7 cellular contexts compared by ENCODE assay signal in the genomic region with DNA sequence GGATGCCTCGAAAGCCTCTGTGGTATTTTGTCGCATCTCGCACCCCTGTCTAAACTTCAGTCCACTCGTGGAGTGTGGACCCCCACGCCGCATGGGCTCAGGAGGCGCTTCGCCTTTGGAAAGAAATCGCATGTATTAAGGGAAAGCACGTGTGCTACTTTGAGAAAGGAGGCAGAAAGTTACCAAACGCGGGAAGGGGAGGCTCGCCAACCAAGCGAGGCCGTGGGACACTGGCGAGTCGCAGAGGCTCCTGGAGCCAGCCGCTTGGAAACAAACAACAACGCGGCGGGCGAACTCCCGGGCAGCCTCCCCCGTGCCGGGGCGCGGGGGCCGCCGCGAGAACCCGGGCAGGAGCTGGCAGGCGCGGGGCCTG. TPM values are rescaled to one million over a fixed set of nuclear protein-coding genes. Genes with fewer than 3 reads are reported as not detected.
DNase-seq lines count a peak whose midpoint lies in the region; ATAC-seq and TF ChIP-seq lines count a peak whose summit lies in the region.

No MANE protein-coding gene starts in this region.

- H3K27me3 Mint-ChIP-seq in activated B cell treated with CpG ODN at 0.5 μM for 24 hours = peaks cover 51% of the 10 kb centered on the region

- POLR2A ChIA-PET in activated B cell treated with CpG ODN at 0.5 μM for 24 hours (lab: Charles Lee) = no interaction called here

- peak in 1 of 2 experiments; percentile 12 for DNase-seq in HAP-1 (ENCODE audit: low spot score in 2 of 2)
- no peak for DNase-seq in activated B cell treated with CpG ODN at 0.5 μM for 24 hours
- DNase-seq in heart right ventricle = no peak
- no peak for DNase-seq in retinal pigment epithelial cell (ENCODE audit: low read depth)
- no peak for DNase-seq in GDM1 (lab: John Stamatoyannopoulos, UW)
- no peak for DNase-seq in central memory CD4-positive, alpha-beta T cell
- no peak for DNase-seq in stimulated activated CD4-positive, alpha-beta T cell treated with anti-CD3 and anti-CD28 coated beads, Interleukin-1b, Interleukin-23, amount 100 ng/mL, for 48 hours

- TF ChIP-seq CTCF in activated B cell treated with CpG ODN at 0.5 μM for 24 hours (IDR thresholded peaks at IDR 0.05) = no peak
- no peak for TF ChIP-seq CTCF in heart right ventricle (IDR thresholded peaks at IDR 0.05)
- TF ChIP-seq CTCF in retinal pigment epithelial cell (conservative IDR thresholded peaks at IDR 0.05; ENCODE audit: low read depth, low read length) = no peak

- CTCF ChIA-PET in activated B cell treated with CpG ODN at 0.5 μM for 24 hours (lab: Charles Lee) = no interaction called here

- no peaks in the 10 kb centered on the region for H3K36me3 ChIP-seq in HAP-1 (replicated peaks)
- H3K36me3 ChIP-seq in heart right ventricle = no peaks in the 10 kb centered on the region

- H3K4me1 Mint-ChIP-seq in activated B cell treated with CpG ODN at 0.5 μM for 24 hours = peaks cover 14% of the 10 kb centered on the region

- WGBS in heart right ventricle, 2 donors = 3% methylated on average over 33 of the region's 33 CpGs

- in situ Hi-C loops in HAP-1 (cut with MboI; ENCODE audit: low sequenced_read_pairs) = no loop called here

- no peaks in the 10 kb centered on the region for H3K9me3 ChIP-seq in HAP-1
- peaks cover 0 to 26% (median 0%) of the 10 kb centered on the region in 11 donors for H3K9me3 ChIP-seq in heart right ventricle

- no peaks in the 10 kb centered on the region for H3K36me3 Mint-ChIP-seq in activated B cell treated with CpG ODN at 0.5 μM for 24 hours (ENCODE audit: low read depth)

- ATAC-seq in activated B cell treated with CpG ODN at 0.5 μM for 24 hours (ENCODE audit: low read depth) (no peak), heart right ventricle (peak in 6 of 8 donors; percentile 44 to 59 (median 50))

- peaks cover 4% of the 10 kb centered on the region for H3K9me3 Mint-ChIP-seq in activated B cell treated with CpG ODN at 0.5 μM for 24 hours

- H3K27ac ChIP-seq in heart right ventricle = peak overlapping the region; percentile 44 to 87 (median 82)

- peaks cover 9% of the 10 kb centered on the region for H3K4me1 ChIP-seq in HAP-1
- H3K4me1 ChIP-seq in heart right ventricle = peaks cover 8 to 38% (median 25%) of the 10 kb centered on the region in 9 donors

- H3K4me3 ChIP-seq in HAP-1 (peak overlapping the region; percentile 26), heart right ventricle (peak overlapping the region; percentile 52 to 72 (median 58)), retinal pigment epithelial cell (ENCODE audit: low read length) (peak overlapping the region; percentile 51)

- H3K27ac Mint-ChIP-seq in activated B cell treated with CpG ODN at 0.5 μM for 24 hours = no peak overlapping the region

- intact Hi-C loops in activated B cell treated with CpG ODN at 0.5 μM for 24 hours (cut with micrococcal nuclease) (no loop called here), heart right ventricle (cut with DNase I) (loop anchor here in 3 of 10 donors (5.0 to 10.0 kb wide), 2 partner anchors 99 to 359 kb away; no protein-coding TSS in a partner anchor)

- H3K27me3 ChIP-seq in HAP-1 (ENCODE audit: low read depth) (no peaks in the 10 kb centered on the region), heart right ventricle (peaks cover 0 to 36% (median 0%) of the 10 kb centered on the region in 7 donors)

- H3K4me3 Mint-ChIP-seq in activated B cell treated with CpG ODN at 0.5 μM for 24 hours = peak overlapping the region; percentile 80

RNA-seq across cellular contexts. Expression of a gene that starts 0.5 kb away (rescaled TPM):
- total RNA-seq in activated B cell treated with CpG ODN at 0.5 μM for 24 hours (not detected in 2 replicates), heart right ventricle (10 to 100 TPM; 17.5 to 29.2 (median 20.4) TPM)
- polyA plus RNA-seq in heart right ventricle = 1 to 10 TPM; 3.5 to 4.3 TPM

Comparison
In these comparisons a context has a peak if more than half of its experiments do, and no peak if none do; other contexts are left out.
1. RNA of a gene that starts 0.5 kb away (total RNA-seq): 17.5 to 29.2 TPM in heart right ventricle; not detected in activated B cell treated with CpG ODN at 0.5 μM for 24 hours; every median in the first group is over 10 times any median in the second.
2. Peak in every context shown above with its lines, with median percentiles within 50 percentile points of each other: H3K4me3 ChIP-seq.